In genomic region chr1:171486048-171486519, GRCh38 we compare ENCODE assay signal across 8 cellular contexts. TPM values are rescaled to one million over a fixed set of nuclear protein-coding genes. Genes with fewer than 3 reads are reported as not detected.
DNase-seq lines count a peak whose midpoint lies in the region; ATAC-seq and TF ChIP-seq lines count a peak whose summit lies in the region.

No MANE protein-coding gene starts in this region.

- no peaks in the 10 kb centered on the region for H3K9me3 ChIP-seq in BLaER1
- H3K9me3 ChIP-seq in esophagus squamous epithelium, result no peaks in the 10 kb centered on the region

- peak in 1 of 4 donors; percentile 8 for TF ChIP-seq POLR2A in esophagus squamous epithelium (IDR thresholded peaks at IDR 0.05)

- H3K27ac Mint-ChIP-seq in natural killer cell, result peak overlapping the region; percentile 99 to 100

- 0% methylated on average over 9 to 13 of the region's 17 CpGs for WGBS in esophagus squamous epithelium, 2 donors

- H3K36me3 Mint-ChIP-seq in natural killer cell, result no peaks in the 10 kb centered on the region

- H3K27ac ChIP-seq in BLaER1 (peak overlapping the region; percentile 99), esophagus squamous epithelium (peak overlapping the region; percentile 98 to 100 (median 100)), substantia nigra (ENCODE audit: low read depth, low read length, poor library complexity, severe bottlenecking) (peak overlapping the region; percentile 98)

- H3K4me3 ChIP-seq in BLaER1, result peak overlapping the region; percentile 99
- peak overlapping the region; percentile 88 to 99 (median 94) for H3K4me3 ChIP-seq in esophagus squamous epithelium

- peaks cover 57 to 59% of the 10 kb centered on the region in 2 donors for H3K4me1 Mint-ChIP-seq in natural killer cell

- peak; percentile 38 for DNase-seq in NOMO-1 treated with dmso at 0.1 percent for 144 hours (lab: John Stamatoyannopoulos, UW; ENCODE audit: unreplicated experiment)
- peak; percentile 54 for DNase-seq in activated T-cell treated with anti-CD3 and anti-CD28 coated beads for 48 hours (ENCODE audit: low read depth)
- no peak for DNase-seq in esophagus squamous epithelium (lab: John Stamatoyannopoulos, UW)
- DNase-seq in natural killer cell, result no peak
- DNase-seq in substantia nigra (lab: John Stamatoyannopoulos, UW), result peak in 13 of 49 donors; percentile 5 to 64 (median 37)

- peak overlapping the region; percentile 99 for H3K9ac ChIP-seq in BLaER1

- TF ChIP-seq CTCF in esophagus squamous epithelium (IDR thresholded peaks at IDR 0.05) (no peak), natural killer cell (IDR thresholded peaks at IDR 0.05) (no peak)

- peaks cover 57% of the 10 kb centered on the region for H4K20me1 ChIP-seq in BLaER1

- intact Hi-C loops in esophagus squamous epithelium (cut with DNase I) (no loop called here), natural killer cell (cut with micrococcal nuclease) (loop anchor here (2.0 to 10.0 kb wide), 6 partner anchors 23 to 1594 kb away; partner anchors contain the start of genes KIFAP3, SCYL3 and SUCO)

- H3K27me3 Mint-ChIP-seq in natural killer cell (ENCODE audit: low read depth in 2 of 2), result no peaks in the 10 kb centered on the region

- peak overlapping the region; percentile 94 for H3K4me2 ChIP-seq in BLaER1

- peak; percentile 46 for ATAC-seq in GM18907 (IDR thresholded peaks at IDR 0.05; ENCODE audit: unreplicated experiment)
- ATAC-seq in HG03196 (IDR thresholded peaks at IDR 0.05; ENCODE audit: unreplicated experiment), result peak; percentile 46
- ATAC-seq in natural killer cell, result peak; percentile 68 to 83 (median 69)

- no peaks in the 10 kb centered on the region for H3K9me3 Mint-ChIP-seq in natural killer cell

- H3K27me3 ChIP-seq in BLaER1 (no peaks in the 10 kb centered on the region), esophagus squamous epithelium (no peaks in the 10 kb centered on the region)

- H3K4me1 ChIP-seq in BLaER1 (peaks cover 37% of the 10 kb centered on the region), esophagus squamous epithelium (peaks cover 19 to 54% (median 31%) of the 10 kb centered on the region in 3 donors)

- peak overlapping the region; percentile 97 for H3K4me3 Mint-ChIP-seq in natural killer cell

- H3K36me3 ChIP-seq in BLaER1 (peaks cover 23% of the 10 kb centered on the region), esophagus squamous epithelium (peaks cover 0 to 6% (median 0%) of the 10 kb centered on the region in 3 donors)

RNA-seq across cellular contexts. Expression of gene PRRC2C, which starts 0.8 kb away (rescaled TPM):
- total RNA-seq in esophagus squamous epithelium, result 100 to 1,000 TPM in 1 of 4 donors, 10 to 100 TPM in 3; 59.7 to 114 (median 88.0) TPM
- 100 to 1,000 TPM; 330 to 355 (median 353) TPM for total RNA-seq in natural killer cell

Comparison
In these comparisons a context has a peak if more than half of its experiments do, and no peak if none do; other contexts are left out.
1. DNase-seq: peak in NOMO-1 treated with dmso at 0.1 percent for 144 hours (single experiment) and activated T-cell treated with anti-CD3 and anti-CD28 coated beads for 48 hours (single experiment); none in esophagus squamous epithelium (single experiment) and natural killer cell (single experiment).
2. Peak in every context shown above with its lines, with median percentiles within 50 percentile points of each other: H3K27ac ChIP-seq and ATAC-seq.